8 cellular contexts compared by ENCODE assay signal in the genomic region with DNA sequence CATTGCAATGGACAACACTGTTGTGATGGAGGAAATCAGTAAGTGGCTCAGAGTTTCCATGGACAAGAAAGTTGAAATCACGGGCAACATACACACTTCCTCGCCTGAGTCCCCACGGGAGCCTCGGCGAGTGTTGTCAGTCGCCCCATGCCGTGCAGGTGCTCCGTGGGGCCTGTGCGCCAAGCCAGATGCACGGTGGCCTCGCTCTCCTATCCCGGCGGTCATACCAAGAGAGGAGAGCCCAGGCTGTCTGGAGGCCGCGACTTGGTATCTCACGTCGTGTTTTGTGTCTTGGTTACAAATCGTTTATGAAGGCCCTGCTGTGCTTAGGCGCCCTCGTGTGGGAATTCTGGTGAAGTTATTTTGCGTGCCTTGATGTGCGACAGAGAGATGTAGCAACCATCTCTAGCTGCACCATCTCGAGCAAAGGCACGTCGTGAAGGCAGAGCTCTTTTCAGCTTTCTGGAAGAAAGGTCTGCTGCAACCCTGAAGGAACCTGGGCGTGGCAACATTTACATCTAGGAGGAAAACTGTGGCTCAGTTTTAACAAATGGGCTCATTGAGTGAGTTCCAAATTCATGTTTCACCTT. TPM values are rescaled to one million over a fixed set of nuclear protein-coding genes. Genes with fewer than 3 reads are reported as not detected.
DNase-seq lines count a peak whose midpoint lies in the region; FAIRE-seq and TF ChIP-seq lines count a peak whose summit lies in the region.

No MANE protein-coding gene starts in this region.

- no peaks in the 10 kb centered on the region for H3K4me1 ChIP-seq in muscle layer of colon (ENCODE audit: insufficient read depth, low read length)
- no peaks in the 10 kb centered on the region for H3K4me1 ChIP-seq in effector memory CD4-positive, alpha-beta T cell (ENCODE audit: control insufficient read depth, insufficient read depth, low read length, poor library complexity, severe bottlenecking)

- H3K27ac ChIP-seq in VCaP = no peak overlapping the region
- peak overlapping the region; percentile 38 for H3K27ac ChIP-seq in muscle layer of colon (ENCODE audit: low read depth, low read length)
- no peak overlapping the region for H3K27ac ChIP-seq in effector memory CD4-positive, alpha-beta T cell (ENCODE audit: insufficient read depth, low read length, poor library complexity, severe bottlenecking)

- H3K36me3 ChIP-seq in muscle layer of colon (ENCODE audit: insufficient read depth, low read length) = peaks cover 63% of the 10 kb centered on the region
- H3K36me3 ChIP-seq in effector memory CD4-positive, alpha-beta T cell (ENCODE audit: control insufficient read depth, insufficient read depth, low read length) = peaks cover 47% of the 10 kb centered on the region

- no peak overlapping the region for H3K9ac ChIP-seq in muscle layer of colon (ENCODE audit: low read length)

- H3K27me3 ChIP-seq in muscle layer of colon (ENCODE audit: control insufficient read depth in 1 of 2, insufficient read depth in 2 of 2, low read length in 2 of 2) = no peaks in the 10 kb centered on the region
- no peaks in the 10 kb centered on the region for H3K27me3 ChIP-seq in effector memory CD4-positive, alpha-beta T cell (replicated peaks; ENCODE audit: control insufficient read depth, insufficient read depth, low read length, poor library complexity, severe bottlenecking)

- no peaks in the 10 kb centered on the region for H3K9me3 ChIP-seq in muscle layer of colon (ENCODE audit: low read length)
- no peaks in the 10 kb centered on the region for H3K9me3 ChIP-seq in effector memory CD4-positive, alpha-beta T cell (ENCODE audit: control insufficient read depth, low read length)

- FAIRE-seq in urothelium cell line (lab: Jason Lieb, UNC) = no peak

- H3K4me3 ChIP-seq in epithelial cell of proximal tubule (ENCODE audit: low read depth, low read length) = no peak overlapping the region
- H3K4me3 ChIP-seq in muscle layer of colon (ENCODE audit: low read depth in 1 of 2, low read length in 2 of 2) = no peak overlapping the region
- H3K4me3 ChIP-seq in effector memory CD4-positive, alpha-beta T cell (ENCODE audit: insufficient read depth, low read depth, low read length, poor library complexity, severe bottlenecking) = no peak overlapping the region

- TF ChIP-seq CTCF in VCaP (conservative IDR thresholded peaks at IDR 0.05) (peak; percentile 90), epithelial cell of proximal tubule (conservative IDR thresholded peaks at IDR 0.05; ENCODE audit: low read depth, low read length) (peak; percentile 74)

- DNase-seq in NCI-H1417 (lab: John Stamatoyannopoulos, UW) (peak; percentile 40 to 68 (median 56)), NCI-H1417 treated with DMSO at 0.1 percent for 48 hours (lab: John Stamatoyannopoulos, UW) (no peak), NAMALWA (ENCODE audit: low spot score) (peak; percentile 66), epithelial cell of proximal tubule (ENCODE audit: low read depth) (no peak), urothelium cell line (ENCODE audit: low spot score) (peak; percentile 50)
- DNase-seq in effector memory CD4-positive, alpha-beta T cell = no peak

RNA-seq across cellular contexts. Expression of gene ATG4B, which starts 21.8 kb away (rescaled TPM):
- total RNA-seq in epithelial cell of proximal tubule = 58.6 and 72.5 TPM in 2 replicates

RNA-seq across cellular contexts. Expression of gene THAP4, which starts 22.3 kb away (rescaled TPM):
- 42.4 and 73.8 TPM in 2 replicates for total RNA-seq in epithelial cell of proximal tubule

RNA-seq across cellular contexts. Expression of gene DTYMK, which starts 27.4 kb away (rescaled TPM):
- 102 and 128 TPM in 2 replicates for total RNA-seq in epithelial cell of proximal tubule

RNA-seq across cellular contexts. Expression of gene ING5, which starts 42.6 kb away (rescaled TPM):
- 10.4 and 25.5 TPM in 2 replicates for total RNA-seq in epithelial cell of proximal tubule

Comparison
In these comparisons a context has a peak if more than half of its experiments do, and no peak if none do; other contexts are left out.
1. DNase-seq: peak in NCI-H1417 (3 of 3), NAMALWA (single experiment) and urothelium cell line (single experiment); none in NCI-H1417 treated with DMSO at 0.1 percent for 48 hours (single experiment), epithelial cell of proximal tubule (single experiment) and effector memory CD4-positive, alpha-beta T cell (0 of 3).